In genomic region chr6:107059606-107060005, GRCh38 we compare ENCODE assay signal across 25 cellular contexts.
"Had no signal": no experiment of that assay in that cellular context is flagged by ENCODE, and none has a peak within 500 bp of the region (broad histone marks: within the 10 kb centered on the region; RNA-seq: fewer than 3 reads in every experiment).

No MANE protein-coding gene starts in this region.

- H3K27ac Mint-ChIP-seq: activated CD4-positive, alpha-beta memory T cell treated with anti-CD3 and anti-CD28 coated beads for 36 hours; activated CD4-positive, alpha-beta T cell treated with anti-CD3 and anti-CD28 coated beads, Interleukin-2, amount 10 ng/mL, durations not matched to agents 7 days and 5 days; activated naive CD4-positive, alpha-beta T cell treated with anti-CD3 and anti-CD28 coated beads for 36 hours; activated naive CD8-positive, alpha-beta T cell; activated T-helper 17 cell treated with anti-CD3 and anti-CD28 coated beads, Interleukin-2, amount 50 U/mL, for 72 hours; T-cell had no signal

- H3K9me3 ChIP-seq: MG63, Peyer's patch had no signal

- H3K4me3 ChIP-seq: MG63, Peyer's patch had no signal

- H3K9me3 Mint-ChIP-seq: activated CD4-positive, alpha-beta memory T cell treated with anti-CD3 and anti-CD28 coated beads for 36 hours; activated CD4-positive, alpha-beta T cell treated with anti-CD3 and anti-CD28 coated beads, Interleukin-2, amount 10 ng/mL, durations not matched to agents 7 days and 5 days; activated naive CD4-positive, alpha-beta T cell treated with anti-CD3 and anti-CD28 coated beads for 36 hours; activated T-helper 17 cell treated with anti-CD3 and anti-CD28 coated beads, Interleukin-2, amount 50 U/mL, for 72 hours; T-cell had no signal

- H3K36me3 Mint-ChIP-seq: activated CD4-positive, alpha-beta memory T cell treated with anti-CD3 and anti-CD28 coated beads for 36 hours; activated naive CD8-positive, alpha-beta T cell; T-cell had no signal

- H3K27me3 Mint-ChIP-seq: activated CD4-positive, alpha-beta memory T cell treated with anti-CD3 and anti-CD28 coated beads for 36 hours; activated CD4-positive, alpha-beta T cell treated with anti-CD3 and anti-CD28 coated beads, Interleukin-2, amount 10 ng/mL, durations not matched to agents 7 days and 5 days; activated naive CD8-positive, alpha-beta T cell; activated T-helper 17 cell treated with anti-CD3 and anti-CD28 coated beads, Interleukin-2, amount 50 U/mL, for 72 hours; T-cell had no signal

- DNase-seq: activated CD4-positive, alpha-beta memory T cell treated with anti-CD3 and anti-CD28 coated beads for 36 hours; activated CD4-positive, alpha-beta T cell treated with anti-CD3 and anti-CD28 coated beads, Interleukin-2, amount 10 ng/mL, durations not matched to agents 7 days and 5 days; activated CD4-positive, CD25-positive, alpha-beta regulatory T cell; activated gamma-delta T cell; activated naive CD4-positive, alpha-beta T cell treated with anti-CD3 and anti-CD28 coated beads for 36 hours; activated T-cell treated with anti-CD3 and anti-CD28 coated beads for 4 hours; activated T-cell treated with anti-CD3 and anti-CD28 coated beads, Interleukin-2, amount 50 U/mL, for 48 hours; brain microvascular endothelial cell; cerebellar nuclear complex; MG63; NCI-H1105; NCI-H1436 treated with DMSO at 0.1 percent for 48 hours; NCI-H187 treated with DMSO at 0.1 percent for 48 hours; NCI-H2081 treated with DMSO at 0.1 percent for 48 hours; NCI-H446; NCI-H524; Peyer's patch; SIG-M5; T-cell; T-helper 2 cell; T1000 had no signal

- ATAC-seq: activated T-helper 17 cell treated with anti-CD3 and anti-CD28 coated beads, Interleukin-2, amount 50 U/mL, for 72 hours; T-cell had no signal

- H3K27me3 ChIP-seq: brain microvascular endothelial cell, MG63, Peyer's patch had no signal

- H3K4me3 Mint-ChIP-seq: activated CD4-positive, alpha-beta memory T cell treated with anti-CD3 and anti-CD28 coated beads for 36 hours; activated CD4-positive, alpha-beta T cell treated with anti-CD3 and anti-CD28 coated beads, Interleukin-2, amount 10 ng/mL, durations not matched to agents 7 days and 5 days; activated naive CD4-positive, alpha-beta T cell treated with anti-CD3 and anti-CD28 coated beads for 36 hours; activated naive CD8-positive, alpha-beta T cell; activated T-helper 17 cell treated with anti-CD3 and anti-CD28 coated beads, Interleukin-2, amount 50 U/mL, for 72 hours; T-cell had no signal

- H3K36me3 ChIP-seq: brain microvascular endothelial cell, MG63, Peyer's patch had no signal

- FAIRE-seq: colon, TTC549 had no signal
